Comparison of ENCODE assay signal across 10 cellular contexts in the genomic region with DNA sequence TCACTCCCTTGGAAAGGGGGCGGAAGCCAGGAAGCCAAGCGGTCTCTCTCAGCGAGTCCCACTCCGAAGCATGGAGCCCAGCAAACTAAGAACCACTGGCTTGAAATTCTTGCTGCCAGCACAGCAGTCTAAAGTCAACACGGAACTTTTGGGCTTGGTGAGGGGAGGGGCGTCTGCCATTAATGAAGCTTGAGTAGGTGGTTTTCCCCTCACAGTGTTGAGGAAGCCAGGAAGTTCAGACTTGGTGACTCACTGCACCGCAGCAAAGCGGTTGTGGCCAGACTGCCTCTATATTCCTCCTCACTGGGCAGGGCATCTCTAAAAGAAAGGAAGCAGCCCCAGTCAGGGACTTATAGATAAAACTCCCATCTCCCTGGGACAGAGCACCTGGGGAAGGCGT.
A peak's percentile ranks its signal among the peaks of the same experiment; 100 is the strongest.
DNase-seq lines count a peak whose midpoint lies in the region; TF ChIP-seq lines count a peak whose summit lies in the region.
"Had no signal": no experiment of that assay in that cellular context is flagged by ENCODE, and none has a peak within 500 bp of the region (broad histone marks: within the 10 kb centered on the region; RNA-seq: fewer than 3 reads in every experiment).

No MANE protein-coding gene starts in this region.

- H3K79me2 ChIP-seq in Karpas-422 (ENCODE audit: low read length): no peaks in the 10 kb centered on the region

- no peak overlapping the region for H3K4me3 Mint-ChIP-seq in activated CD4-positive, alpha-beta T cell treated with anti-CD3 and anti-CD28 coated beads, Interleukin-2, amount 10 ng/mL, durations not matched to agents 24 days and 14 days
- H3K4me3 Mint-ChIP-seq in glutamatergic neuron (ENCODE audit: unreplicated experiment): no peak overlapping the region

- no peaks in the 10 kb centered on the region for H3K9me3 ChIP-seq in effector memory CD4-positive, alpha-beta T cell (ENCODE audit: control insufficient read depth, low read length)
- no peaks in the 10 kb centered on the region for H3K9me3 ChIP-seq in Karpas-422 (ENCODE audit: low read length)
- H3K9me3 ChIP-seq: neutrophil had no signal

- H3K27ac ChIP-seq in effector memory CD4-positive, alpha-beta T cell (ENCODE audit: insufficient read depth, low read length, poor library complexity, severe bottlenecking): no peak overlapping the region
- H3K27ac ChIP-seq in Karpas-422 (ENCODE audit: low read length): no peak overlapping the region
- H3K27ac ChIP-seq: neutrophil had no signal

- DNase-seq in KG1 (lab: John Stamatoyannopoulos, UW) (peak; percentile 85), lower leg skin (ENCODE audit: low spot score in 2 of 2) (no peak), glutamatergic neuron (no peak), AG20443 (ENCODE audit: low spot score) (no peak), Karpas-422 (no peak)
- peak; percentile 81 for DNase-seq in activated CD4-positive, alpha-beta T cell treated with anti-CD3 and anti-CD28 coated beads, Interleukin-2, amount 10 ng/mL, durations not matched to agents 24 days and 14 days
- peak; percentile 41 to 48 (median 42) for DNase-seq in effector memory CD4-positive, alpha-beta T cell
- peak; percentile 8 to 15 for DNase-seq in stimulated activated CD8-positive, alpha-beta memory T cell treated with anti-CD3 and anti-CD28 coated beads, Interleukin-2, amount 100 ng/mL, for 1 hour (ENCODE audit: low read depth in 2 of 2)
- DNase-seq: NCI-H187 treated with DMSO at 0.1 percent for 48 hours had no signal

- no peaks in the 10 kb centered on the region for H3K27me3 Mint-ChIP-seq in activated CD4-positive, alpha-beta T cell treated with anti-CD3 and anti-CD28 coated beads, Interleukin-2, amount 10 ng/mL, durations not matched to agents 24 days and 14 days
- no peaks in the 10 kb centered on the region for H3K27me3 Mint-ChIP-seq in glutamatergic neuron (ENCODE audit: unreplicated experiment)

- no peaks in the 10 kb centered on the region for H3K36me3 ChIP-seq in effector memory CD4-positive, alpha-beta T cell (ENCODE audit: control insufficient read depth, insufficient read depth, low read length)
- no peaks in the 10 kb centered on the region for H3K36me3 ChIP-seq in Karpas-422 (ENCODE audit: insufficient read depth, low read length)
- H3K36me3 ChIP-seq: neutrophil had no signal

- 82 to 89% methylated on average over 9 of the region's 9 CpGs for WGBS in lower leg skin, 2 donors

- TF ChIP-seq CTCF in lower leg skin (IDR thresholded peaks at IDR 0.05) (no peak), glutamatergic neuron (IDR thresholded peaks at IDR 0.05; ENCODE audit: partially characterized antibody, unreplicated experiment) (no peak)

- peak overlapping the region; percentile 81 for H3K27ac Mint-ChIP-seq in activated CD4-positive, alpha-beta T cell treated with anti-CD3 and anti-CD28 coated beads, Interleukin-2, amount 10 ng/mL, durations not matched to agents 24 days and 14 days
- H3K27ac Mint-ChIP-seq in glutamatergic neuron (ENCODE audit: unreplicated experiment): no peak overlapping the region

- H3K4me1 ChIP-seq in effector memory CD4-positive, alpha-beta T cell (ENCODE audit: control insufficient read depth, insufficient read depth, low read length, poor library complexity, severe bottlenecking): no peaks in the 10 kb centered on the region
- no peaks in the 10 kb centered on the region for H3K4me1 ChIP-seq in Karpas-422 (ENCODE audit: low read length)

- H3K4me3 ChIP-seq in effector memory CD4-positive, alpha-beta T cell (ENCODE audit: insufficient read depth, low read depth, low read length, poor library complexity, severe bottlenecking): no peak overlapping the region
- H3K4me3 ChIP-seq in lower leg skin (ENCODE audit: low read depth, poor library complexity, severe bottlenecking) (no peak overlapping the region), Karpas-422 (ENCODE audit: low read length) (no peak overlapping the region)

- no peak overlapping the region for H3K4me2 ChIP-seq in Karpas-422 (ENCODE audit: low read depth, low read length, poor library complexity, severe bottlenecking)

- peaks cover 17% of the 10 kb centered on the region for H3K4me1 Mint-ChIP-seq in activated CD4-positive, alpha-beta T cell treated with anti-CD3 and anti-CD28 coated beads, Interleukin-2, amount 10 ng/mL, durations not matched to agents 24 days and 14 days
- no peaks in the 10 kb centered on the region for H3K4me1 Mint-ChIP-seq in glutamatergic neuron (ENCODE audit: low read depth, unreplicated experiment)

- H3K9me2 ChIP-seq in Karpas-422 (replicated peaks; ENCODE audit: insufficient read depth, low read length): no peaks in the 10 kb centered on the region

- no peaks in the 10 kb centered on the region for H4K20me1 ChIP-seq in Karpas-422 (ENCODE audit: insufficient read depth, low read depth, low read length)

- peaks cover 18% of the 10 kb centered on the region for H3K36me3 Mint-ChIP-seq in activated CD4-positive, alpha-beta T cell treated with anti-CD3 and anti-CD28 coated beads, Interleukin-2, amount 10 ng/mL, durations not matched to agents 24 days and 14 days (ENCODE audit: low read depth)
- peaks cover 40% of the 10 kb centered on the region for H3K36me3 Mint-ChIP-seq in glutamatergic neuron (ENCODE audit: unreplicated experiment)

- H3K27me3 ChIP-seq in effector memory CD4-positive, alpha-beta T cell (replicated peaks; ENCODE audit: control insufficient read depth, insufficient read depth, low read length, poor library complexity, severe bottlenecking): no peaks in the 10 kb centered on the region
- H3K27me3 ChIP-seq in Karpas-422 (ENCODE audit: low read length): no peaks in the 10 kb centered on the region
- H3K27me3 ChIP-seq: neutrophil had no signal

- intact Hi-C loops in activated CD4-positive, alpha-beta T cell treated with anti-CD3 and anti-CD28 coated beads, Interleukin-2, amount 10 ng/mL, durations not matched to agents 24 days and 14 days (cut with micrococcal nuclease): loop anchor here (1.0 to 10.0 kb wide), 3 partner anchors 60 to 106 kb away; no protein-coding TSS in a partner anchor
- intact Hi-C loops in lower leg skin (cut with DNase I; ENCODE audit: low total_unique reads): no loop called here

- H3K9me3 Mint-ChIP-seq in activated CD4-positive, alpha-beta T cell treated with anti-CD3 and anti-CD28 coated beads, Interleukin-2, amount 10 ng/mL, durations not matched to agents 24 days and 14 days: peaks cover 54% of the 10 kb centered on the region
- H3K9me3 Mint-ChIP-seq in glutamatergic neuron (ENCODE audit: unreplicated experiment): peaks cover 12% of the 10 kb centered on the region

- H3K9ac ChIP-seq in Karpas-422 (ENCODE audit: low read length): no peak overlapping the region

- no peak for TF ChIP-seq POLR2A in lower leg skin (IDR thresholded peaks at IDR 0.05)

- H2AFZ ChIP-seq in Karpas-422 (ENCODE audit: low read length): no peak overlapping the region

Comparison
In these comparisons a context has a peak if more than half of its experiments do, and no peak if none do; other contexts are left out.
1. DNase-seq: peak in KG1 (single experiment), activated CD4-positive, alpha-beta T cell treated with anti-CD3 and anti-CD28 coated beads, Interleukin-2, amount 10 ng/mL, durations not matched to agents 24 days and 14 days (single experiment), effector memory CD4-positive, alpha-beta T cell (3 of 3) and stimulated activated CD8-positive, alpha-beta memory T cell treated with anti-CD3 and anti-CD28 coated beads, Interleukin-2, amount 100 ng/mL, for 1 hour (2 of 2); none in lower leg skin (0 of 2), glutamatergic neuron (single experiment), AG20443 (single experiment) and Karpas-422 (single experiment).